Comparison of ENCODE assay signal across 15 cellular contexts in the genomic region with DNA sequence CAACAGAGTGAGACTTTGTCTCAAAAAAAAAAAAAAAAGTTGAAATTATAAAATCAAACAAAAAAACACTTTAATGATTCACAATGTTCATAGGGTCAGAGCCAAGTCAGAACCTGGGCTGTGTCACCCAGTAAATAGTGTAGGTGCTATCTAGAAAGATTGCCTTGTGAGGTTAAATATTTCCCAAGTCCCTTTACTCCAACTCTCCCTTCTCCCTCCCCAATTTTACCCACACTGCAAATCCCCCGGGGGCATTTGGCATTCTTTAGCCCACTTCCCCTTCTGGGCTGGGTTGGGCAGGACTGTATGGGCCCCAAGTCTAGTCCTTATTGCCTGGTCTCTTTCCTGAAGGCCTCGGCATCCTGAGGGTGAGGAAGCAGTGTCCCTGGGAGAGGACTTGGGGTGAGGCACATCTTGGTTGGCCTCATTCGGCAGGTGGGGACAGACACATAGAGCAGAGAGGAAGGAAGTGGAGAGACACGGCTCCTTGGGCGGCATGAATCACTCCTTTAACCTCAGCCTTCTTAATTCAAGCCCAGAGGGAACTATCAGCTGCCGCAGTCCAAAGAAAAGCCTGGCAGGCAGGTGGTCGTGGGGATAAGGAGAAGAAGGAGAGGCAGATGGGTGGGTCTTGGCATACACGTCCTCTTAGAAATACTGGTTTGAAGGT. TPM values are rescaled to one million over a fixed set of nuclear protein-coding genes. Genes with fewer than 3 reads are reported as not detected.
DNase-seq lines count a peak whose midpoint lies in the region; ATAC-seq and TF ChIP-seq lines count a peak whose summit lies in the region.
"Had no signal": no experiment of that assay in that cellular context is flagged by ENCODE, and none has a peak within 500 bp of the region (broad histone marks: within the 10 kb centered on the region; RNA-seq: fewer than 3 reads in every experiment).

No MANE protein-coding gene starts in this region.

- H3K9me3 Mint-ChIP-seq in CD8-positive, alpha-beta T cell, result no peaks in the 10 kb centered on the region
- H3K9me3 Mint-ChIP-seq: activated T-helper 1 cell treated with anti-CD3 and anti-CD28 coated beads, Interleukin-12 subunit alpha, Interleukin-12 subunit beta, Interleukin-2, Interleukin-4 antibody, amounts not matched to agents 30 ng/mL and 10 ng/mL and 1 ng/mL, durations not matched to agents 14 hours and 24 hours and 36 hours; neural progenitor cell had no signal

- TF ChIP-seq CTCF in kidney epithelial cell (IDR thresholded peaks at IDR 0.05; ENCODE audit: insufficient read depth, low read length, poor library complexity, severe bottlenecking), result peak; percentile 3
- TF ChIP-seq CTCF in CD8-positive, alpha-beta T cell (IDR thresholded peaks at IDR 0.05), result no peak

- no peak overlapping the region for H3K27ac ChIP-seq in CD8-positive, alpha-beta T cell (ENCODE audit: low read depth, low read length)
- H3K27ac ChIP-seq: C4-2B, cardiac muscle cell, esophagus muscularis mucosa, neural progenitor cell had no signal

- no peaks in the 10 kb centered on the region for H3K36me3 ChIP-seq in kidney epithelial cell (ENCODE audit: control insufficient read depth, insufficient read depth, low read length)
- H3K36me3 ChIP-seq in CD8-positive, alpha-beta T cell (ENCODE audit: insufficient read depth, low read length), result no peaks in the 10 kb centered on the region
- H3K36me3 ChIP-seq: cardiac muscle cell, esophagus muscularis mucosa, neural progenitor cell had no signal

- peak overlapping the region; percentile 12 for H3K4me3 Mint-ChIP-seq in T-helper 17 cell
- H3K4me3 Mint-ChIP-seq in CD8-positive, alpha-beta T cell, result no peak overlapping the region
- H3K4me3 Mint-ChIP-seq: activated T-helper 1 cell treated with anti-CD3 and anti-CD28 coated beads, Interleukin-12 subunit alpha, Interleukin-12 subunit beta, Interleukin-2, Interleukin-4 antibody, amounts not matched to agents 30 ng/mL and 10 ng/mL and 1 ng/mL, durations not matched to agents 14 hours and 24 hours and 36 hours; neural progenitor cell had no signal

- ATAC-seq in T-helper 17 cell, result peak; percentile 54
- ATAC-seq in CD8-positive, alpha-beta T cell, result no peak

- H3K4me1 Mint-ChIP-seq in T-helper 17 cell, result peaks cover 9% of the 10 kb centered on the region
- H3K4me1 Mint-ChIP-seq in CD8-positive, alpha-beta T cell (ENCODE audit: low read depth), result peaks cover 2% of the 10 kb centered on the region

- no peaks in the 10 kb centered on the region for H3K4me1 ChIP-seq in CD8-positive, alpha-beta T cell (ENCODE audit: insufficient read depth, low read length)

- DNase-seq in AML-193 (lab: John Stamatoyannopoulos, UW) (peak; percentile 43 to 55), HPDE6-E6E7 (ENCODE audit: extremely low spot score) (peak; percentile 38), T-helper 17 cell (no peak), kidney epithelial cell (ENCODE audit: low read depth) (no peak), NCI-H2081 (lab: John Stamatoyannopoulos, UW) (no peak), hippocampal formation (lab: John Stamatoyannopoulos, UW) (no peak)
- DNase-seq in CD8-positive, alpha-beta T cell, result no peak
- DNase-seq in central memory CD4-positive, alpha-beta T cell, result no peak

- no peaks in the 10 kb centered on the region for H3K36me3 Mint-ChIP-seq in T-helper 17 cell (ENCODE audit: low read depth)
- no peaks in the 10 kb centered on the region for H3K36me3 Mint-ChIP-seq in CD8-positive, alpha-beta T cell
- H3K36me3 Mint-ChIP-seq: neural progenitor cell had no signal

- CTCF ChIA-PET in CD8-positive, alpha-beta T cell (lab: Charles Lee), result no interaction called here

- H3K9me3 ChIP-seq in T-helper 17 cell (ENCODE audit: control insufficient read depth, low read length, poor library complexity, severe bottlenecking), result no peaks in the 10 kb centered on the region
- H3K9me3 ChIP-seq in CD8-positive, alpha-beta T cell (ENCODE audit: low read length), result no peaks in the 10 kb centered on the region
- H3K9me3 ChIP-seq: esophagus muscularis mucosa had no signal

- H3K4me3 ChIP-seq in kidney epithelial cell (ENCODE audit: low read depth, low read length), result no peak overlapping the region
- H3K4me3 ChIP-seq in CD8-positive, alpha-beta T cell (ENCODE audit: low read depth, low read length), result no peak overlapping the region
- H3K4me3 ChIP-seq: cardiac muscle cell, esophagus muscularis mucosa, K562, neural progenitor cell, smooth muscle cell had no signal

- no peak overlapping the region for H3K27ac Mint-ChIP-seq in T-helper 17 cell
- H3K27ac Mint-ChIP-seq in CD8-positive, alpha-beta T cell, result no peak overlapping the region
- H3K27ac Mint-ChIP-seq: activated T-helper 1 cell treated with anti-CD3 and anti-CD28 coated beads, Interleukin-12 subunit alpha, Interleukin-12 subunit beta, Interleukin-2, Interleukin-4 antibody, amounts not matched to agents 30 ng/mL and 10 ng/mL and 1 ng/mL, durations not matched to agents 14 hours and 24 hours and 36 hours; neural progenitor cell had no signal

- H3K27me3 ChIP-seq in kidney epithelial cell (ENCODE audit: control insufficient read depth, insufficient read depth, low read length), result no peaks in the 10 kb centered on the region
- no peaks in the 10 kb centered on the region for H3K27me3 ChIP-seq in CD8-positive, alpha-beta T cell (ENCODE audit: insufficient read depth, low read length)
- H3K27me3 ChIP-seq: cardiac muscle cell, neural progenitor cell had no signal

- peaks cover 27% of the 10 kb centered on the region for H3K27me3 Mint-ChIP-seq in T-helper 17 cell
- H3K27me3 Mint-ChIP-seq in CD8-positive, alpha-beta T cell (ENCODE audit: low read depth), result peaks cover 4% of the 10 kb centered on the region

- intact Hi-C loops in CD8-positive, alpha-beta T cell (cut with DNase I, micrococcal nuclease), result no loop called here

- POLR2A ChIA-PET in CD8-positive, alpha-beta T cell (lab: Charles Lee), result no interaction called here

RNA-seq across cellular contexts. Expression of a gene that starts 8.2 kb away (rescaled TPM):
- total RNA-seq in T-helper 17 cell (under 1 TPM; 0.15 to 0.18 TPM), kidney epithelial cell (5.6 and 7.0 TPM in 2 replicates)
- total RNA-seq in CD8-positive, alpha-beta T cell, result not detected
- total RNA-seq: activated T-helper 1 cell treated with anti-CD3 and anti-CD28 coated beads, Interleukin-12 subunit alpha, Interleukin-12 subunit beta, Interleukin-2, Interleukin-4 antibody, amounts not matched to agents 30 ng/mL and 10 ng/mL and 1 ng/mL, durations not matched to agents 14 hours and 24 hours and 36 hours; K562 had no signal

RNA-seq across cellular contexts. Expression of a gene that starts 39.9 kb away (rescaled TPM):
- total RNA-seq in T-helper 17 cell (not detected), kidney epithelial cell (not detected in 2 replicates)
- not detected for total RNA-seq in CD8-positive, alpha-beta T cell
- total RNA-seq: activated T-helper 1 cell treated with anti-CD3 and anti-CD28 coated beads, Interleukin-12 subunit alpha, Interleukin-12 subunit beta, Interleukin-2, Interleukin-4 antibody, amounts not matched to agents 30 ng/mL and 10 ng/mL and 1 ng/mL, durations not matched to agents 14 hours and 24 hours and 36 hours; esophagus muscularis mucosa; K562 had no signal

RNA-seq across cellular contexts. Expression of a gene that starts 50.0 kb away (rescaled TPM):
- total RNA-seq in T-helper 17 cell, result not detected
- total RNA-seq in kidney epithelial cell, result not detected in 2 replicates
- not detected for total RNA-seq in CD8-positive, alpha-beta T cell
- total RNA-seq: activated T-helper 1 cell treated with anti-CD3 and anti-CD28 coated beads, Interleukin-12 subunit alpha, Interleukin-12 subunit beta, Interleukin-2, Interleukin-4 antibody, amounts not matched to agents 30 ng/mL and 10 ng/mL and 1 ng/mL, durations not matched to agents 14 hours and 24 hours and 36 hours; esophagus muscularis mucosa; K562; smooth muscle cell had no signal

RNA-seq across cellular contexts. Expression of a gene that starts 50.7 kb away (rescaled TPM):
- total RNA-seq in T-helper 17 cell (not detected), kidney epithelial cell (1.5 and 2.1 TPM in 2 replicates)
- not detected for total RNA-seq in CD8-positive, alpha-beta T cell
- total RNA-seq: activated T-helper 1 cell treated with anti-CD3 and anti-CD28 coated beads, Interleukin-12 subunit alpha, Interleukin-12 subunit beta, Interleukin-2, Interleukin-4 antibody, amounts not matched to agents 30 ng/mL and 10 ng/mL and 1 ng/mL, durations not matched to agents 14 hours and 24 hours and 36 hours; cardiac muscle cell; K562 had no signal

Comparison
In these comparisons a context has a peak if more than half of its experiments do, and no peak if none do; other contexts are left out.
1. DNase-seq: peak in AML-193 (2 of 2) and HPDE6-E6E7 (single experiment); none in T-helper 17 cell (0 of 3), kidney epithelial cell (single experiment), NCI-H2081 (0 of 2), CD8-positive, alpha-beta T cell (0 of 7), hippocampal formation (0 of 2) and central memory CD4-positive, alpha-beta T cell (single experiment).